ENCODE assay signal across 24 cellular contexts in the genomic region with DNA sequence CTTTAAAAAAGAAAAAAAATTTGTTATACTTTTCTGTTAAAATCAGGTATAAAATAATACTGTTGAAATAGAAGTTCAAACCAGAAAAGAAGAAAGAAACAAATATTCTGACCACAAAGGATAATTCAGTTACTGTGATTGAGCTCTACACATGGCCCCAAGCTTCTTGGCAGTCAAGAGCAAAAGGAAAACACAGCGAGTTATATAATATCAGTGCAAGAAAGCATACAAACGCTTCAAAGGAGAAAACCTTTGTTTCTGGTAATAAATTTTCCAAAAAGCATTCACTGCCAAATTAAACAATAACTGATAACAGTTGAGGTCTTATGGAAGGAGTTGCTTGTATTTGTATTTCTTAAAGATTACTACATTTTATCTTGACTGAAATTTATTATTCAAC. TPM values are rescaled to one million over a fixed set of nuclear protein-coding genes. Genes with fewer than 3 reads are reported as not detected.
DNase-seq lines count a peak whose midpoint lies in the region; ATAC-seq, FAIRE-seq and TF ChIP-seq lines count a peak whose summit lies in the region.
"Had no signal": no experiment of that assay in that cellular context is flagged by ENCODE, and none has a peak within 500 bp of the region (broad histone marks: within the 10 kb centered on the region; RNA-seq: fewer than 3 reads in every experiment).

No MANE protein-coding gene starts in this region.

- intact Hi-C loops in kidney (cut with DNase I) (no loop called here), sciatic nerve (cut with DNase I) (no loop called here)

- H4K20me1 ChIP-seq in GM23338 (replicated peaks; ENCODE audit: insufficient read depth), result no peaks in the 10 kb centered on the region
- H4K20me1 ChIP-seq: BLaER1 had no signal

- H3K27me3 ChIP-seq in GM23338 (ENCODE audit: insufficient read depth), result no peaks in the 10 kb centered on the region
- H3K27me3 ChIP-seq: BE2C, BLaER1 had no signal

- peaks cover 21% of the 10 kb centered on the region for H3K9me3 Mint-ChIP-seq in nephron
- H3K9me3 Mint-ChIP-seq in GM23338, result no peaks in the 10 kb centered on the region

- no peak for TF ChIP-seq CTCF in fibroblast of pulmonary artery (IDR thresholded peaks at IDR 0.05; ENCODE audit: low read length, missing control alignments)
- TF ChIP-seq CTCF in kidney (IDR thresholded peaks at IDR 0.05; ENCODE audit: borderline replicate concordance, extremely low read depth, insufficient read depth), result no peak
- TF ChIP-seq CTCF in nephron (IDR thresholded peaks at IDR 0.05; ENCODE audit: unreplicated experiment in 3 of 3), result no peak
- no peak for TF ChIP-seq CTCF in GM23338 (conservative IDR thresholded peaks at IDR 0.05; ENCODE audit: low read depth in 2 of 2)

- H3K36me3 ChIP-seq in kidney (ENCODE audit: control insufficient read depth in 1 of 2, insufficient read depth in 2 of 2, low read length in 2 of 2), result no peaks in the 10 kb centered on the region
- no peaks in the 10 kb centered on the region for H3K36me3 ChIP-seq in GM23338 (ENCODE audit: insufficient read depth)
- H3K36me3 ChIP-seq: BE2C, BLaER1 had no signal

- H3K4me1 ChIP-seq in kidney (ENCODE audit: control insufficient read depth in 1 of 2, insufficient read depth in 1 of 2, low read depth in 1 of 2, low read length in 2 of 2) (no peaks in the 10 kb centered on the region), GM23338 (ENCODE audit: insufficient read depth) (no peaks in the 10 kb centered on the region)
- H3K4me1 ChIP-seq: BE2C, BLaER1 had no signal

- H3K36me3 Mint-ChIP-seq in nephron (ENCODE audit: low read depth) (peaks cover 6% of the 10 kb centered on the region), GM23338 (ENCODE audit: low read depth) (no peaks in the 10 kb centered on the region)
- H3K36me3 Mint-ChIP-seq: CD14-positive monocyte; CD4-positive, alpha-beta memory T cell; CD4-positive, CD25-positive, alpha-beta regulatory T cell; CD8-positive, alpha-beta memory T cell had no signal

- peak; percentile 23 for FAIRE-seq in kidney (lab: Jason Lieb, UNC)
- FAIRE-seq: A204.1, D721Med, G401.6, GM12891, GM19239 had no signal

- H3K9me2 ChIP-seq in GM23338 (ENCODE audit: insufficient read depth), result no peaks in the 10 kb centered on the region

- H3K27ac ChIP-seq in kidney (ENCODE audit: low read depth in 2 of 2, low read length in 2 of 2) (no peak overlapping the region), GM23338 (ENCODE audit: low read depth) (no peak overlapping the region)
- H3K27ac ChIP-seq: BLaER1 had no signal

- no peak overlapping the region for H3K9ac ChIP-seq in kidney (ENCODE audit: low read length in 2 of 2)
- H3K9ac ChIP-seq: BLaER1 had no signal

- ATAC-seq in sciatic nerve (no peak), HG02938 (IDR thresholded peaks at IDR 0.05; ENCODE audit: unreplicated experiment) (no peak), GM23338 (no peak)

- peak; percentile 15 for DNase-seq in fibroblast of pulmonary artery (ENCODE audit: low read depth)
- DNase-seq in kidney, result no peak
- DNase-seq in activated effector memory CD4-positive, alpha-beta T cell treated with anti-CD3 and anti-CD28 coated beads, Interleukin-2, amount 50 U/mL, for 16 hours, result no peak
- no peak for DNase-seq in sciatic nerve (ENCODE audit: low spot score)
- no peak for DNase-seq in GM23338 (ENCODE audit: low spot score)
- DNase-seq: 8988T; ACHN; BE2C; C1 segment of cervical spinal cord; CD4-positive, alpha-beta memory T cell; CD4-positive, CD25-positive, alpha-beta regulatory T cell; CD8-positive, alpha-beta memory T cell; COR-L47; DMS79 treated with DMSO at 0.1 percent for 48 hours; GF-D8 had no signal

- H3K27me3 Mint-ChIP-seq in nephron (ENCODE audit: low read depth) (no peaks in the 10 kb centered on the region), GM23338 (ENCODE audit: insufficient read depth, low read depth, poor library complexity) (no peaks in the 10 kb centered on the region)
- H3K27me3 Mint-ChIP-seq: CD4-positive, alpha-beta memory T cell; CD4-positive, CD25-positive, alpha-beta regulatory T cell; CD8-positive, alpha-beta memory T cell had no signal

- H3K4me1 Mint-ChIP-seq in nephron, result peaks cover 8% of the 10 kb centered on the region
- no peaks in the 10 kb centered on the region for H3K4me1 Mint-ChIP-seq in GM23338
- H3K4me1 Mint-ChIP-seq: CD14-positive monocyte; CD4-positive, alpha-beta memory T cell; CD4-positive, CD25-positive, alpha-beta regulatory T cell; CD8-positive, alpha-beta memory T cell had no signal

- no peaks in the 10 kb centered on the region for H3K79me2 ChIP-seq in GM23338 (replicated peaks; ENCODE audit: insufficient read depth)

- H3K27ac Mint-ChIP-seq in nephron (peak overlapping the region in 2 of 3 experiments; percentile 26 to 49), GM23338 (no peak overlapping the region)
- H3K27ac Mint-ChIP-seq: CD14-positive monocyte; CD4-positive, alpha-beta memory T cell; CD4-positive, CD25-positive, alpha-beta regulatory T cell; CD8-positive, alpha-beta memory T cell had no signal

- no peaks in the 10 kb centered on the region for H3F3A ChIP-seq in GM23338 (replicated peaks; ENCODE audit: low read depth)

- H2AFZ ChIP-seq in GM23338, result no peak overlapping the region

- H3K4me3 Mint-ChIP-seq in nephron (no peak overlapping the region), GM23338 (no peak overlapping the region)
- H3K4me3 Mint-ChIP-seq: CD14-positive monocyte; CD4-positive, alpha-beta memory T cell; CD4-positive, CD25-positive, alpha-beta regulatory T cell; CD8-positive, alpha-beta memory T cell had no signal

- H3K9me3 ChIP-seq in kidney (ENCODE audit: control insufficient read depth in 1 of 2, low read length in 2 of 2), result peaks cover 0 to 2% of the 10 kb centered on the region in 2 donors
- H3K9me3 ChIP-seq: BE2C, BLaER1 had no signal

- H3K4me3 ChIP-seq in fibroblast of pulmonary artery (replicated peaks; ENCODE audit: low read depth, low read length) (no peak overlapping the region), kidney (ENCODE audit: low read length in 2 of 2) (no peak overlapping the region), GM23338 (no peak overlapping the region)
- H3K4me3 ChIP-seq: BLaER1 had no signal

- no peak overlapping the region for H3K4me2 ChIP-seq in GM23338
- H3K4me2 ChIP-seq: BLaER1 had no signal

TF ChIP-seq in GM23338, 12 proteins besides CTCF, POLR2A, EP300 and RAD21:
- TF ChIP-seq CREB1 (CRISPR knock-in tag; IDR thresholded peaks at IDR 0.05; ENCODE audit: low read depth), result no peak
- no peak for TF ChIP-seq ZNF114 (CRISPR knock-in tag; IDR thresholded peaks at IDR 0.05)
- TF ChIP-seq, protein P1, sequence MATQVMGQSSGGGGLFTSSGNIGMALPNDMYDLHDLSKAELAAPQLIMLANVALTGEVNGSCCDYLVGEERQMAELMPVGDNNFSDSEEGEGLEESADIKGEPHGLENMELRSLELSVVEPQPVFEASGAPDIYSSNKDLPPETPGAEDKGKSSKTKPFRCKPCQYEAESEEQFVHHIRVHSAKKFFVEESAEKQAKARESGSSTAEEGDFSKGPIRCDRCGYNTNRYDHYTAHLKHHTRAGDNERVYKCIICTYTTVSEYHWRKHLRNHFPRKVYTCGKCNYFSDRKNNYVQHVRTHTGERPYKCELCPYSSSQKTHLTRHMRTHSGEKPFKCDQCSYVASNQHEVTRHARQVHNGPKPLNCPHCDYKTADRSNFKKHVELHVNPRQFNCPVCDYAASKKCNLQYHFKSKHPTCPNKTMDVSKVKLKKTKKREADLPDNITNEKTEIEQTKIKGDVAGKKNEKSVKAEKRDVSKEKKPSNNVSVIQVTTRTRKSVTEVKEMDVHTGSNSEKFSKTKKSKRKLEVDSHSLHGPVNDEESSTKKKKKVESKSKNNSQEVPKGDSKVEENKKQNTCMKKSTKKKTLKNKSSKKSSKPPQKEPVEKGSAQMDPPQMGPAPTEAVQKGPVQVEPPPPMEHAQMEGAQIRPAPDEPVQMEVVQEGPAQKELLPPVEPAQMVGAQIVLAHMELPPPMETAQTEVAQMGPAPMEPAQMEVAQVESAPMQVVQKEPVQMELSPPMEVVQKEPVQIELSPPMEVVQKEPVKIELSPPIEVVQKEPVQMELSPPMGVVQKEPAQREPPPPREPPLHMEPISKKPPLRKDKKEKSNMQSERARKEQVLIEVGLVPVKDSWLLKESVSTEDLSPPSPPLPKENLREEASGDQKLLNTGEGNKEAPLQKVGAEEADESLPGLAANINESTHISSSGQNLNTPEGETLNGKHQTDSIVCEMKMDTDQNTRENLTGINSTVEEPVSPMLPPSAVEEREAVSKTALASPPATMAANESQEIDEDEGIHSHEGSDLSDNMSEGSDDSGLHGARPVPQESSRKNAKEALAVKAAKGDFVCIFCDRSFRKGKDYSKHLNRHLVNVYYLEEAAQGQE (IDR thresholded peaks at IDR 0.05; ENCODE audit: unreplicated experiment), result no peak

RNA-seq across cellular contexts. Expression of gene EDNRA, which starts 40.5 kb away (rescaled TPM):
- 8.1 TPM for total RNA-seq in kidney
- polyA plus RNA-seq in kidney (ENCODE audit: insufficient read depth, low read depth, low replicate concordance), result 3.2 TPM
- 22.8 TPM for total RNA-seq in sciatic nerve
- 4.5 and 5.0 TPM in 2 replicates for total RNA-seq in GM23338 (2014; rRNA removed; shearing (Covaris generic))
- polyA plus RNA-seq in GM23338 (2016; fragmentation: Nextera tagmentation; extraction: Ambion mirVana), result 1.5 and 2.2 TPM in 2 replicates
- total RNA-seq: CD4-positive, alpha-beta memory T cell; CD4-positive, CD25-positive, alpha-beta regulatory T cell; CD8-positive, alpha-beta memory T cell had no signal
- polyA plus RNA-seq: CD14-positive monocyte; CD4-positive, alpha-beta memory T cell; CD4-positive, CD25-positive, alpha-beta regulatory T cell; CD8-positive, alpha-beta memory T cell had no signal
